Comparison of ENCODE assay signal across 20 cellular contexts in the genomic region with DNA sequence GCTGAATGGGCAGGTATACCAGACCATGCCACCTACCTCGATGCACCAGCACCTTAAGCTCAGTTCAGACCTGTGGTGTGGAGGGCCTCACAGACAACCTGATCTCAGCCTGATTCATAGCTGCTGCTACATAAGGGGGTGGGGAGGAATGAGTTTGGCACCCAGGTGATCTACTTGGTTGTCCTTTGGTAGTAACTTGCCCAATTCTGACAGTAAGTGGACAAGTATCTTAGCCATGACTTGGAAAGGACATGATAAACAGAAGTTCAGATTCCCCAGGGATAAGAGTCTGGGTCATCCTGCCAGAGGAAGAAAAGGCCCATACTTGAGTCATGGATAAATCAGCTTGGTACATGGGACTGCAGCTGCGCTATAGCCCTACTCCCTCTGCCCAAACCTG. TPM values are rescaled to one million over a fixed set of nuclear protein-coding genes. Genes with fewer than 3 reads are reported as not detected.
DNase-seq lines count a peak whose midpoint lies in the region; FAIRE-seq and TF ChIP-seq lines count a peak whose summit lies in the region.
"Had no signal": no experiment of that assay in that cellular context is flagged by ENCODE, and none has a peak within 500 bp of the region (broad histone marks: within the 10 kb centered on the region; RNA-seq: fewer than 3 reads in every experiment).

No MANE protein-coding gene starts in this region.

- H3K27me3 Mint-ChIP-seq in activated CD4-positive, alpha-beta T cell treated with anti-CD3 and anti-CD28 coated beads, Interleukin-2, amount 10 ng/mL, durations not matched to agents 24 days and 14 days: no peaks in the 10 kb centered on the region
- H3K27me3 Mint-ChIP-seq: CD4-positive, alpha-beta T cell had no signal

- no peaks in the 10 kb centered on the region for H3K27me3 ChIP-seq in bronchial epithelial cell (ENCODE audit: control insufficient read depth, insufficient read depth, low read length)
- H3K27me3 ChIP-seq in ovary: no peaks in the 10 kb centered on the region

- no peak overlapping the region for H3K27ac ChIP-seq in ovary
- H3K27ac ChIP-seq: 22Rv1, A549, C4-2B had no signal

- peak; percentile 43 for DNase-seq in activated CD4-positive, alpha-beta T cell treated with anti-CD3 and anti-CD28 coated beads, Interleukin-2, amount 10 ng/mL, durations not matched to agents 24 days and 14 days
- DNase-seq in activated CD4-positive, alpha-beta T cell treated with anti-CD3 and anti-CD28 coated beads, Interleukin-2, amount 50 U/mL, for 48 hours: no peak
- DNase-seq in bronchial epithelial cell (ENCODE audit: low read depth) (peak; percentile 15), kidney tubule cell (ENCODE audit: low spot score) (peak; percentile 67), NCI-H345 treated with DMSO at 0.1 percent for 48 hours (lab: John Stamatoyannopoulos, UW; ENCODE audit: unreplicated experiment) (no peak), ovary (no peak), RCC 7860 (ENCODE audit: low spot score) (no peak)
- DNase-seq: AML-193; Caco-2; CD4-positive, alpha-beta T cell; H9 had no signal

- intact Hi-C loops in activated CD4-positive, alpha-beta T cell treated with anti-CD3 and anti-CD28 coated beads, Interleukin-2, amount 10 ng/mL, durations not matched to agents 24 days and 14 days (cut with micrococcal nuclease): no loop called here
- intact Hi-C loops in ovary (cut with DNase I): no loop called here

- no peak overlapping the region for H3K4me3 ChIP-seq in bronchial epithelial cell (ENCODE audit: low read depth, low read length)
- H3K4me3 ChIP-seq in ovary: no peak overlapping the region
- H3K4me3 ChIP-seq: A549 had no signal

- no peak for TF ChIP-seq EP300 in ovary (IDR thresholded peaks at IDR 0.05)

- no peaks in the 10 kb centered on the region for H3K4me1 Mint-ChIP-seq in activated CD4-positive, alpha-beta T cell treated with anti-CD3 and anti-CD28 coated beads, Interleukin-2, amount 10 ng/mL, durations not matched to agents 24 days and 14 days
- H3K4me1 Mint-ChIP-seq: H9 had no signal

- H3K4me3 Mint-ChIP-seq in activated CD4-positive, alpha-beta T cell treated with anti-CD3 and anti-CD28 coated beads, Interleukin-2, amount 10 ng/mL, durations not matched to agents 24 days and 14 days: no peak overlapping the region
- H3K4me3 Mint-ChIP-seq: CD4-positive, alpha-beta T cell; H9 had no signal

- no peak overlapping the region for H3K27ac Mint-ChIP-seq in activated CD4-positive, alpha-beta T cell treated with anti-CD3 and anti-CD28 coated beads, Interleukin-2, amount 10 ng/mL, durations not matched to agents 24 days and 14 days
- H3K27ac Mint-ChIP-seq: CD4-positive, alpha-beta T cell; H9 had no signal

- no peak for TF ChIP-seq POLR2A in ovary (IDR thresholded peaks at IDR 0.05)

- H3K36me3 ChIP-seq in bronchial epithelial cell (ENCODE audit: control insufficient read depth, insufficient read depth, low read length) (no peaks in the 10 kb centered on the region), ovary (no peaks in the 10 kb centered on the region)

- 92 to 94% (median 93%) methylated on average over 2 of the region's 2 CpGs for WGBS in ovary, 3 donors

- H3K4me1 ChIP-seq in ovary (ENCODE audit: insufficient read depth): no peaks in the 10 kb centered on the region
- H3K4me1 ChIP-seq: A549, Caco-2 had no signal

- no peaks in the 10 kb centered on the region for H3K9me3 Mint-ChIP-seq in activated CD4-positive, alpha-beta T cell treated with anti-CD3 and anti-CD28 coated beads, Interleukin-2, amount 10 ng/mL, durations not matched to agents 24 days and 14 days
- H3K9me3 Mint-ChIP-seq: CD4-positive, alpha-beta T cell had no signal

- no peak for FAIRE-seq in bronchial epithelial cell (lab: Jason Lieb, UNC)
- no peak for FAIRE-seq in RCC 7860 (lab: Jason Lieb, UNC)
- FAIRE-seq: A549, D721Med, G401.6, GM12891, GM19239, H1 had no signal

- TF ChIP-seq CTCF in bronchial epithelial cell (IDR thresholded peaks at IDR 0.05; ENCODE audit: insufficient read depth, low read length, severe bottlenecking) (no peak), ovary (IDR thresholded peaks at IDR 0.05) (no peak)

- H3K9me3 ChIP-seq in ovary: no peaks in the 10 kb centered on the region
- H3K9me3 ChIP-seq: A549, Caco-2 had no signal

- H3K36me3 Mint-ChIP-seq in activated CD4-positive, alpha-beta T cell treated with anti-CD3 and anti-CD28 coated beads, Interleukin-2, amount 10 ng/mL, durations not matched to agents 24 days and 14 days (ENCODE audit: low read depth): no peaks in the 10 kb centered on the region

RNA-seq across cellular contexts. Expression of gene SOHLH2, which starts 28.4 kb away (rescaled TPM):
- total RNA-seq in activated CD4-positive, alpha-beta T cell treated with anti-CD3 and anti-CD28 coated beads, Interleukin-2, amount 10 ng/mL, durations not matched to agents 24 days and 14 days: not detected in 2 replicates
- 0.38 and 0.53 TPM in 2 replicates for total RNA-seq in bronchial epithelial cell
- under 1 TPM in 4 of 7 donors, not detected in 3; 0.11 to 0.67 (median 0.21) TPM for total RNA-seq in ovary
- 1 to 10 TPM in 1 of 2 donors, under 1 TPM in 1; 0.62 to 1.0 TPM for polyA plus RNA-seq in ovary
- total RNA-seq: Caco-2; CD4-positive, alpha-beta T cell; HT-29 had no signal

RNA-seq across cellular contexts. Expression of gene CCDC169, which starts 54.9 kb away (rescaled TPM):
- 0.35 and 0.50 TPM in 2 replicates for total RNA-seq in activated CD4-positive, alpha-beta T cell treated with anti-CD3 and anti-CD28 coated beads, Interleukin-2, amount 10 ng/mL, durations not matched to agents 24 days and 14 days
- total RNA-seq in bronchial epithelial cell (1.5 and 1.8 TPM in 2 replicates), ovary (1 to 10 TPM in 3 of 7 donors, under 1 TPM in 3, not detected in 1; 0.24 to 1.4 (median 0.97) TPM)
- polyA plus RNA-seq in ovary: 1 to 10 TPM in 1 of 2 donors, under 1 TPM in 1; 0.39 to 2.7 TPM
- total RNA-seq: Caco-2; CD4-positive, alpha-beta T cell; HT-29 had no signal

Comparison
In these comparisons a context has a peak if more than half of its experiments do, and no peak if none do; other contexts are left out.
1. DNase-seq: peak in activated CD4-positive, alpha-beta T cell treated with anti-CD3 and anti-CD28 coated beads, Interleukin-2, amount 10 ng/mL, durations not matched to agents 24 days and 14 days (single experiment), bronchial epithelial cell (single experiment) and kidney tubule cell (single experiment); none in activated CD4-positive, alpha-beta T cell treated with anti-CD3 and anti-CD28 coated beads, Interleukin-2, amount 50 U/mL, for 48 hours (0 of 2), NCI-H345 treated with DMSO at 0.1 percent for 48 hours (single experiment), ovary (0 of 5) and RCC 7860 (single experiment).